14 cellular contexts compared by ENCODE assay signal in genomic region chr13:110339975-110340550, GRCh38. TPM values are rescaled to one million over a fixed set of nuclear protein-coding genes. Genes with fewer than 3 reads are reported as not detected.
DNase-seq lines count a peak whose midpoint lies in the region; ATAC-seq and TF ChIP-seq lines count a peak whose summit lies in the region.
"Had no signal": no experiment of that assay in that cellular context is flagged by ENCODE, and none has a peak within 500 bp of the region (broad histone marks: within the 10 kb centered on the region; RNA-seq: fewer than 3 reads in every experiment).

No MANE protein-coding gene starts in this region.

- H3K27ac ChIP-seq in heart left ventricle (peak overlapping the region; percentile 74 to 96 (median 90)), duodenal mucosa (ENCODE audit: low read depth, low read length) (peak overlapping the region; percentile 83), urinary bladder (ENCODE audit: low read depth) (peak overlapping the region; percentile 72)
- H3K27ac ChIP-seq: C4-2B, VCaP had no signal

- H3K4me3 ChIP-seq in heart left ventricle (peak overlapping the region in 6 of 12 donors; percentile 1 to 32 (median 20)), duodenal mucosa (ENCODE audit: low read depth in 1 of 2, low read length in 2 of 2) (no peak overlapping the region), urinary bladder (ENCODE audit: low read depth, low read length) (no peak overlapping the region)

- H3K9me3 ChIP-seq in heart left ventricle, result no peaks in the 10 kb centered on the region
- no peaks in the 10 kb centered on the region for H3K9me3 ChIP-seq in duodenal mucosa (ENCODE audit: control insufficient read depth in 1 of 2, low read length in 2 of 2)

- H3K36me3 ChIP-seq in heart left ventricle (peaks cover 0 to 5% (median 0%) of the 10 kb centered on the region in 9 donors), duodenal mucosa (ENCODE audit: control insufficient read depth in 1 of 2, insufficient read depth in 2 of 2, low read length in 2 of 2) (no peaks in the 10 kb centered on the region), urinary bladder (ENCODE audit: insufficient read depth) (no peaks in the 10 kb centered on the region)

- no peak for TF ChIP-seq CTCF in heart left ventricle (IDR thresholded peaks at IDR 0.05)

- ATAC-seq in heart left ventricle (no peak), left cardiac atrium (no peak), GM21717 (IDR thresholded peaks at IDR 0.05; ENCODE audit: unreplicated experiment) (no peak), sciatic nerve (no peak)
- no peak for ATAC-seq in natural killer cell treated with Interleukin-12 subunit alpha and Interleukin-12 subunit beta and Interleukin-15 and Interleukin-18, amount 100 ng/mL, for 72 hours

- no peak for TF ChIP-seq POLR2A in heart left ventricle (IDR thresholded peaks at IDR 0.05)

- H3K27ac Mint-ChIP-seq in natural killer cell treated with Interleukin-12 subunit alpha and Interleukin-12 subunit beta and Interleukin-15 and Interleukin-18, amount 100 ng/mL, for 72 hours, result peak overlapping the region; percentile 32 to 70
- H3K27ac Mint-ChIP-seq: progenitor cell of endocrine pancreas had no signal

- no peak overlapping the region for H3K9ac ChIP-seq in duodenal mucosa (ENCODE audit: low read depth in 1 of 2, low read length in 2 of 2)

- DNase-seq in heart left ventricle, result peak in 1 of 5 donors; percentile 14
- no peak for DNase-seq in left cardiac atrium
- DNase-seq in natural killer cell treated with Interleukin-12 subunit alpha and Interleukin-12 subunit beta and Interleukin-15 and Interleukin-18, amount 100 ng/mL, for 72 hours (ENCODE audit: low spot score), result no peak
- no peak for DNase-seq in activated CD8-positive, alpha-beta memory T cell treated with anti-CD3 and anti-CD28 coated beads, Interleukin-2, amount 50 U/mL, for 48 hours
- no peak for DNase-seq in sciatic nerve (ENCODE audit: low spot score)
- DNase-seq: activated naive CD8-positive, alpha-beta T cell treated with anti-CD3 and anti-CD28 coated beads, Interleukin-2, amount 10 ng/mL, durations not matched to agents 7 days and 5 days; GDM1; NCI-H226 had no signal

- intact Hi-C loops in heart left ventricle (cut with DNase I) (loop anchor here in 1 of 10 donors (5.0 kb wide), 1 partner anchor 33 kb away; the partner anchor contains the start of genes COL4A1 and COL4A2), left cardiac atrium (cut with DNase I) (loop anchor here in 1 of 2 donors (5.0 to 10.0 kb wide), 2 partner anchors 33 to 75 kb away; partner anchors contain the start of genes COL4A1 and COL4A2), sciatic nerve (cut with DNase I) (no loop called here)

- no peaks in the 10 kb centered on the region for H3K36me3 Mint-ChIP-seq in natural killer cell treated with Interleukin-12 subunit alpha and Interleukin-12 subunit beta and Interleukin-15 and Interleukin-18, amount 100 ng/mL, for 72 hours
- H3K36me3 Mint-ChIP-seq: activated naive CD8-positive, alpha-beta T cell treated with anti-CD3 and anti-CD28 coated beads, Interleukin-2, amount 10 ng/mL, durations not matched to agents 7 days and 5 days had no signal

- no peaks in the 10 kb centered on the region for H3K27me3 ChIP-seq in heart left ventricle
- H3K27me3 ChIP-seq in duodenal mucosa (ENCODE audit: control insufficient read depth in 1 of 2, insufficient read depth in 2 of 2, low read length in 2 of 2), result peaks cover 0 to 6% of the 10 kb centered on the region in 2 donors

- H3K4me3 Mint-ChIP-seq in natural killer cell treated with Interleukin-12 subunit alpha and Interleukin-12 subunit beta and Interleukin-15 and Interleukin-18, amount 100 ng/mL, for 72 hours, result peak overlapping the region; percentile 62

- H3K4me1 ChIP-seq in heart left ventricle, result peaks cover 29 to 85% (median 73%) of the 10 kb centered on the region in 12 donors
- peaks cover 5 to 9% of the 10 kb centered on the region in 2 donors for H3K4me1 ChIP-seq in duodenal mucosa (ENCODE audit: control insufficient read depth in 1 of 2, insufficient read depth in 2 of 2, low read length in 2 of 2)
- no peaks in the 10 kb centered on the region for H3K4me1 ChIP-seq in urinary bladder (ENCODE audit: insufficient read depth)

- WGBS in heart left ventricle, 4 donors, result 74 to 88% (median 82%) methylated on average over 8 to 9 of the region's 9 CpGs
- 89% methylated on average over 9 of the region's 9 CpGs for WGBS in urinary bladder

- peaks cover 16 to 44% of the 10 kb centered on the region in 2 donors for H3K27me3 Mint-ChIP-seq in natural killer cell treated with Interleukin-12 subunit alpha and Interleukin-12 subunit beta and Interleukin-15 and Interleukin-18, amount 100 ng/mL, for 72 hours
- H3K27me3 Mint-ChIP-seq: progenitor cell of endocrine pancreas had no signal

- H3K9me3 Mint-ChIP-seq in natural killer cell treated with Interleukin-12 subunit alpha and Interleukin-12 subunit beta and Interleukin-15 and Interleukin-18, amount 100 ng/mL, for 72 hours, result no peaks in the 10 kb centered on the region
- H3K9me3 Mint-ChIP-seq: activated naive CD8-positive, alpha-beta T cell treated with anti-CD3 and anti-CD28 coated beads, Interleukin-2, amount 10 ng/mL, durations not matched to agents 7 days and 5 days had no signal

- H3K4me1 Mint-ChIP-seq in natural killer cell treated with Interleukin-12 subunit alpha and Interleukin-12 subunit beta and Interleukin-15 and Interleukin-18, amount 100 ng/mL, for 72 hours (ENCODE audit: low read depth in 2 of 2), result peaks cover 17 to 18% of the 10 kb centered on the region in 2 donors

RNA-seq across cellular contexts. Expression of gene COL4A2, which starts 33.0 kb away (rescaled TPM):
- total RNA-seq in heart left ventricle (100 to 1,000 TPM in 8 of 9 donors, 10 to 100 TPM in 1; 94.0 to 377 (median 166) TPM), left cardiac atrium (100 to 1,000 TPM; 176 to 384 TPM), urinary bladder (465 TPM), sciatic nerve (417 TPM)
- polyA plus RNA-seq in heart left ventricle (100 to 1,000 TPM in 1 of 2 donors, 10 to 100 TPM in 1; 92.4 to 220 TPM), urinary bladder (488 TPM)
- total RNA-seq in natural killer cell treated with Interleukin-12 subunit alpha and Interleukin-12 subunit beta and Interleukin-15 and Interleukin-18, amount 100 ng/mL, for 72 hours, result not detected
- total RNA-seq: activated naive CD8-positive, alpha-beta T cell treated with anti-CD3 and anti-CD28 coated beads, Interleukin-2, amount 10 ng/mL, durations not matched to agents 7 days and 5 days had no signal

RNA-seq across cellular contexts. Expression of gene COL4A1, which starts 33.1 kb away (rescaled TPM):
- total RNA-seq in heart left ventricle (100 to 1,000 TPM in 8 of 9 donors, 10 to 100 TPM in 1; 91.9 to 428 (median 184) TPM), left cardiac atrium (100 to 1,000 TPM; 210 to 456 TPM), urinary bladder (1,096 TPM), sciatic nerve (423 TPM)
- polyA plus RNA-seq in heart left ventricle (100 to 1,000 TPM in 1 of 2 donors, 10 to 100 TPM in 1; 52.6 to 194 TPM), urinary bladder (334 TPM)
- total RNA-seq in natural killer cell treated with Interleukin-12 subunit alpha and Interleukin-12 subunit beta and Interleukin-15 and Interleukin-18, amount 100 ng/mL, for 72 hours, result not detected
- total RNA-seq: activated naive CD8-positive, alpha-beta T cell treated with anti-CD3 and anti-CD28 coated beads, Interleukin-2, amount 10 ng/mL, durations not matched to agents 7 days and 5 days had no signal

Comparison
In these comparisons a context has a peak if more than half of its experiments do, and no peak if none do; other contexts are left out.
1. RNA of gene COL4A2, which starts 33.0 kb away (total RNA-seq): 465 TPM in urinary bladder (single experiment), 417 TPM in sciatic nerve (single experiment), 176 to 384 TPM in left cardiac atrium and 94.0 to 377 TPM in heart left ventricle; not detected in natural killer cell treated with Interleukin-12 subunit alpha and Interleukin-12 subunit beta and Interleukin-15 and Interleukin-18, amount 100 ng/mL, for 72 hours; every median in the first group is over 10 times any median in the second.
2. RNA of gene COL4A1, which starts 33.1 kb away (total RNA-seq): 1,096 TPM in urinary bladder (single experiment), 210 to 456 TPM in left cardiac atrium, 423 TPM in sciatic nerve (single experiment) and 91.9 to 428 TPM in heart left ventricle; not detected in natural killer cell treated with Interleukin-12 subunit alpha and Interleukin-12 subunit beta and Interleukin-15 and Interleukin-18, amount 100 ng/mL, for 72 hours; every median in the first group is over 10 times any median in the second.
3. Peak in every context shown above with its lines, with median percentiles within 50 percentile points of each other: H3K27ac ChIP-seq.